Comparison of ENCODE assay signal across 21 cellular contexts in the genomic region with DNA sequence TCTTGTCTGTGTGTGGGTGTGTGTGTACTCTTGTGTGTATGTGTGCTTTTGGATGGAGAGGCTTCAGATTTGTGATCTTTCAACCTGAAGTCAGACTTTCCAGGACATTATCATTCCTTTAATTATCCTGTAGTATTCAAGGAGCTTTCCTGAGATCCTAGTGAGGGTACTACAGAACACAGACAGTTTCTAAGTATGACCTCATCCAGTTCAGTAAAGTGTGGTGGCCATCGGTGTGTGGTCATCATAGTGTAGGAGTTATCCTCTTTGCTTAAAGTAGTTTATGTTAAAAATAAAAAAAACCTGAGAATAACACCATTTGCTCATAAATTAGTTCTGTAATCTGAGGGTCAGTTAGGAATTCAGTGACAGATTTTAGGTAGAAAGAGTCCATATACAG.
DNase-seq lines count a peak whose midpoint lies in the region; ATAC-seq, FAIRE-seq and TF ChIP-seq lines count a peak whose summit lies in the region.
"Had no signal": no experiment of that assay in that cellular context is flagged by ENCODE, and none has a peak within 500 bp of the region (broad histone marks: within the 10 kb centered on the region; RNA-seq: fewer than 3 reads in every experiment).

No MANE protein-coding gene starts in this region.

- DNase-seq in HepG2 (ENCODE audit: low spot score) (no peak), right lobe of liver (no peak), keratinocyte (ENCODE audit: low read depth, low spot score) (no peak), left colon (no peak), kidney (no peak)
- DNase-seq in activated naive CD4-positive, alpha-beta T cell treated with anti-CD3 and anti-CD28 coated beads, Interleukin-2, amount 10 ng/mL, durations not matched to agents 7 days and 5 days = no peak
- DNase-seq: Caco-2; CD4-positive, CD25-positive, alpha-beta regulatory T cell; CD8-positive, alpha-beta T cell; DMS153; DND-41; H9 had no signal

- no peak overlapping the region for H3K4me3 Mint-ChIP-seq in activated naive CD4-positive, alpha-beta T cell treated with anti-CD3 and anti-CD28 coated beads, Interleukin-2, amount 10 ng/mL, durations not matched to agents 7 days and 5 days
- H3K4me3 Mint-ChIP-seq: B cell; CD4-positive, CD25-positive, alpha-beta regulatory T cell; CD8-positive, alpha-beta T cell; H9 had no signal

- no peaks in the 10 kb centered on the region for H3K9me2 ChIP-seq in Loucy (replicated peaks; ENCODE audit: low read depth, low read length)

- H3K4me1 Mint-ChIP-seq in activated naive CD4-positive, alpha-beta T cell treated with anti-CD3 and anti-CD28 coated beads, Interleukin-2, amount 10 ng/mL, durations not matched to agents 7 days and 5 days = no peaks in the 10 kb centered on the region
- H3K4me1 Mint-ChIP-seq: B cell; CD4-positive, CD25-positive, alpha-beta regulatory T cell; H9 had no signal

- POLR2A ChIA-PET in HepG2 (lab: Yijun Ruan, JAX) = no interaction called here

- no peak for TF ChIP-seq POLR2A in HepG2 (IDR thresholded peaks at IDR 0.05; ENCODE audit: insufficient read depth in 1 of 2, low read depth in 2 of 2, low read length in 2 of 2)
- TF ChIP-seq POLR2A in right lobe of liver (IDR thresholded peaks at IDR 0.05) = no peak

- ATAC-seq in HepG2 = no peak
- no peak for ATAC-seq in right lobe of liver
- no peak for ATAC-seq in left colon
- ATAC-seq: CD8-positive, alpha-beta T cell had no signal

- in situ Hi-C loops in HepG2 (cut with HindIII; ENCODE audit: extremely low pct_ligation_motif_present, low pct_unique_long_range_greater_than_20kb) = no loop called here

- TF ChIP-seq EP300 in HepG2 (IDR thresholded peaks at IDR 0.05; ENCODE audit: low read depth in 2 of 2, low read length in 2 of 2) (no peak), HepG2 (CRISPR knock-in tag; IDR thresholded peaks at IDR 0.05; ENCODE audit: borderline replicate concordance) (no peak)

- no peaks in the 10 kb centered on the region for H3K4me1 ChIP-seq in HepG2 (ENCODE audit: insufficient read depth, low read length)
- H3K4me1 ChIP-seq in right lobe of liver = no peaks in the 10 kb centered on the region
- peaks cover 45% of the 10 kb centered on the region for H3K4me1 ChIP-seq in Loucy (ENCODE audit: insufficient read depth, low read length, poor library complexity, severe bottlenecking)
- no peaks in the 10 kb centered on the region for H3K4me1 ChIP-seq in keratinocyte (ENCODE audit: control insufficient read depth, extremely low read depth, insufficient read depth, low read length)
- H3K4me1 ChIP-seq in kidney (ENCODE audit: control insufficient read depth in 1 of 2, insufficient read depth in 1 of 2, low read depth in 1 of 2, low read length in 2 of 2) = no peaks in the 10 kb centered on the region
- H3K4me1 ChIP-seq: BLaER1, Caco-2 had no signal

- TF ChIP-seq RAD21 in HepG2 (CRISPR knock-in tag; IDR thresholded peaks at IDR 0.05) = no peak

- no peaks in the 10 kb centered on the region for H3K36me3 Mint-ChIP-seq in activated naive CD4-positive, alpha-beta T cell treated with anti-CD3 and anti-CD28 coated beads, Interleukin-2, amount 10 ng/mL, durations not matched to agents 7 days and 5 days
- H3K36me3 Mint-ChIP-seq: CD4-positive, CD25-positive, alpha-beta regulatory T cell; CD8-positive, alpha-beta T cell had no signal

- dilution Hi-C loops in keratinocyte (cut with MboI; ENCODE audit: extremely low pct_ligation_motif_present, low sequenced_read_pairs) = no loop called here

- H3K27ac Mint-ChIP-seq in activated naive CD4-positive, alpha-beta T cell treated with anti-CD3 and anti-CD28 coated beads, Interleukin-2, amount 10 ng/mL, durations not matched to agents 7 days and 5 days = no peak overlapping the region
- H3K27ac Mint-ChIP-seq: B cell; CD4-positive, CD25-positive, alpha-beta regulatory T cell; CD8-positive, alpha-beta T cell; H9 had no signal

- H3K9me3 ChIP-seq in HepG2 (ENCODE audit: low read length) (peaks cover 18% of the 10 kb centered on the region), right lobe of liver (peaks cover 0 to 3% (median 0%) of the 10 kb centered on the region in 4 donors), Loucy (ENCODE audit: insufficient read depth, low read depth, low read length) (peaks cover 9% of the 10 kb centered on the region; the same call in 1 of the 2 replicates), keratinocyte (ENCODE audit: control insufficient read depth, low read depth, low read length) (no peaks in the 10 kb centered on the region), kidney (ENCODE audit: control insufficient read depth in 1 of 2, low read length in 2 of 2) (peaks cover 0 to 5% of the 10 kb centered on the region in 2 donors)

- H3K9ac ChIP-seq in HepG2 (ENCODE audit: insufficient read depth, low read depth, low read length) = no peak overlapping the region
- no peak overlapping the region for H3K9ac ChIP-seq in Loucy (ENCODE audit: low read depth, low read length, poor library complexity, severe bottlenecking)
- H3K9ac ChIP-seq in keratinocyte (ENCODE audit: control insufficient read depth, extremely low read depth, insufficient read depth, low read length) = no peak overlapping the region
- H3K9ac ChIP-seq in kidney (ENCODE audit: low read length in 2 of 2) = no peak overlapping the region
- H3K9ac ChIP-seq: BLaER1 had no signal

- H2AFZ ChIP-seq in HepG2 (ENCODE audit: low read length) (no peak overlapping the region), Loucy (ENCODE audit: low read length) (0 out of 2 replicates have a peak overlapping the region, but pooled peaks have one; percentile 33), keratinocyte (ENCODE audit: control insufficient read depth, low read length) (no peak overlapping the region)

- 46% methylated on average over 1 of the region's 1 CpG for WGBS in HepG2 (ENCODE audit: low lambda C conversion rate)
- 100% methylated on average over 1 of the region's 1 CpG for WGBS in right lobe of liver (ENCODE audit: insufficient coverage, low coverage, low lambda C conversion rate, missing lambda C conversion rate)

- no peaks in the 10 kb centered on the region for H4K20me1 ChIP-seq in HepG2 (ENCODE audit: insufficient read depth, low read length)
- no peaks in the 10 kb centered on the region for H4K20me1 ChIP-seq in Loucy (ENCODE audit: insufficient read depth, low read length, poor library complexity, severe bottlenecking)
- no peaks in the 10 kb centered on the region for H4K20me1 ChIP-seq in keratinocyte (ENCODE audit: control insufficient read depth, extremely low read depth, insufficient read depth, low read length)
- H4K20me1 ChIP-seq: BLaER1 had no signal

- H3K4me2 ChIP-seq in HepG2 (ENCODE audit: low read depth, low read length) (no peak overlapping the region), Loucy (ENCODE audit: low read depth, low read length, poor library complexity, severe bottlenecking) (no peak overlapping the region), keratinocyte (ENCODE audit: control insufficient read depth, extremely low read depth, insufficient read depth, low read depth, low read length) (no peak overlapping the region)
- H3K4me2 ChIP-seq: BLaER1 had no signal

- H3K9me3 Mint-ChIP-seq in activated naive CD4-positive, alpha-beta T cell treated with anti-CD3 and anti-CD28 coated beads, Interleukin-2, amount 10 ng/mL, durations not matched to agents 7 days and 5 days = peaks cover 5% of the 10 kb centered on the region

- CTCF ChIA-PET in HepG2 (lab: Yijun Ruan, JAX; ENCODE audit: low intra/inter-chr PET ratio, low total read pairs) = no interaction called here
- CTCF ChIA-PET in activated naive CD4-positive, alpha-beta T cell treated with anti-CD3 and anti-CD28 coated beads, Interleukin-2, amount 10 ng/mL, durations not matched to agents 7 days and 5 days (lab: Charles Lee) = no interaction called here

- H3K4me3 ChIP-seq in HepG2 (replicated peaks in 1 of 3; ENCODE audit: insufficient read depth in 1 of 3, low read depth in 2 of 3, low read length in 3 of 3) (no peak overlapping the region), right lobe of liver (no peak overlapping the region), Loucy (ENCODE audit: low read length, poor library complexity, severe bottlenecking) (no peak overlapping the region), keratinocyte (ENCODE audit: control insufficient read depth in 2 of 3, extremely low read depth in 1 of 3, insufficient read depth in 2 of 3, low read depth in 1 of 3, low read length in 3 of 3) (no peak overlapping the region), kidney (ENCODE audit: low read length in 2 of 2) (no peak overlapping the region)
- H3K4me3 ChIP-seq: BLaER1 had no signal

- H3K79me2 ChIP-seq in HepG2 (ENCODE audit: insufficient read depth, low read length) = no peaks in the 10 kb centered on the region
- H3K79me2 ChIP-seq in Loucy (ENCODE audit: insufficient read depth, low read length) = no peaks in the 10 kb centered on the region
- H3K79me2 ChIP-seq in keratinocyte (ENCODE audit: control insufficient read depth, insufficient read depth, low read length) = no peaks in the 10 kb centered on the region

- no peaks in the 10 kb centered on the region for H3K9me1 ChIP-seq in keratinocyte (ENCODE audit: control insufficient read depth, extremely low read depth, insufficient read depth, low read length)

- H3K27ac ChIP-seq in HepG2 (ENCODE audit: extremely low read length, insufficient read depth, low read length) (no peak overlapping the region), right lobe of liver (no peak overlapping the region), keratinocyte (ENCODE audit: control insufficient read depth, insufficient read depth, low read length) (no peak overlapping the region), kidney (ENCODE audit: low read depth in 2 of 2, low read length in 2 of 2) (no peak overlapping the region)
- H3K27ac ChIP-seq: 22Rv1, BLaER1, C4-2B had no signal

- intact Hi-C loops in HepG2 (cut with micrococcal nuclease; ENCODE audit: unreplicated experiment) = no loop called here
- intact Hi-C loops in right lobe of liver (cut with DNase I) = no loop called here
- intact Hi-C loops in left colon (cut with DNase I, micrococcal nuclease) = no loop called here
- intact Hi-C loops in kidney (cut with DNase I) = no loop called here

- no peaks in the 10 kb centered on the region for H3K27me3 Mint-ChIP-seq in activated naive CD4-positive, alpha-beta T cell treated with anti-CD3 and anti-CD28 coated beads, Interleukin-2, amount 10 ng/mL, durations not matched to agents 7 days and 5 days
- H3K27me3 Mint-ChIP-seq: CD4-positive, CD25-positive, alpha-beta regulatory T cell had no signal

- FAIRE-seq in HepG2 (lab: Jason Lieb, UNC) (no peak), keratinocyte (lab: Jason Lieb, UNC) (peak; percentile 44), kidney (lab: Jason Lieb, UNC) (no peak)
- FAIRE-seq: A204.1, G401.6, GM12892, H1 had no signal

- no TSS peak for BruUV-seq in HepG2 (replicated peaks; lab: Mats Ljungman, UMichigan)

- TF ChIP-seq CTCF in HepG2 (CRISPR knock-in tag; IDR thresholded peaks at IDR 0.05) = no peak
- no peak for TF ChIP-seq CTCF in right lobe of liver (IDR thresholded peaks at IDR 0.05)
- TF ChIP-seq CTCF in Loucy (conservative IDR thresholded peaks at IDR 0.05; ENCODE audit: low read length) = no peak
- no peak for TF ChIP-seq CTCF in keratinocyte (optimal IDR thresholded peaks at IDR 0.05 in 1 of 3, IDR thresholded peaks at IDR 0.05 in 1 of 3, conservative IDR thresholded peaks at IDR 0.05 in 1 of 3; ENCODE audit: extremely low read depth in 1 of 3, insufficient read depth in 2 of 3, low read length in 3 of 3)
- TF ChIP-seq CTCF in kidney (IDR thresholded peaks at IDR 0.05; ENCODE audit: borderline replicate concordance, extremely low read depth, insufficient read depth) = no peak

- no peaks in the 10 kb centered on the region for H3F3A ChIP-seq in Loucy (ENCODE audit: low read depth)

- H3K27me3 ChIP-seq in HepG2 (ENCODE audit: control insufficient read depth in 1 of 2, insufficient read depth in 2 of 2, low read length in 2 of 2) (no peaks in the 10 kb centered on the region), right lobe of liver (no peaks in the 10 kb centered on the region), Loucy (ENCODE audit: insufficient read depth, low read length, poor library complexity, severe bottlenecking) (no peaks in the 10 kb centered on the region), keratinocyte (ENCODE audit: control insufficient read depth, extremely low read depth, insufficient read depth, low read length) (no peaks in the 10 kb centered on the region)
- H3K27me3 ChIP-seq: BLaER1 had no signal

- H3K36me3 ChIP-seq in HepG2 (replicated peaks in 1 of 2; ENCODE audit: control insufficient read depth in 1 of 2, insufficient read depth in 2 of 2, low read length in 2 of 2) = no peaks in the 10 kb centered on the region
- H3K36me3 ChIP-seq in right lobe of liver = no peaks in the 10 kb centered on the region
- no peaks in the 10 kb centered on the region for H3K36me3 ChIP-seq in Loucy (ENCODE audit: insufficient read depth, low read length)
- H3K36me3 ChIP-seq in keratinocyte (ENCODE audit: control insufficient read depth in 2 of 2, extremely low read depth in 1 of 2, insufficient read depth in 2 of 2, low read length in 2 of 2) = no peaks in the 10 kb centered on the region
- H3K36me3 ChIP-seq in kidney (ENCODE audit: control insufficient read depth in 1 of 2, insufficient read depth in 2 of 2, low read length in 2 of 2) = no peaks in the 10 kb centered on the region
- H3K36me3 ChIP-seq: BLaER1 had no signal
